In the genomic region with DNA sequence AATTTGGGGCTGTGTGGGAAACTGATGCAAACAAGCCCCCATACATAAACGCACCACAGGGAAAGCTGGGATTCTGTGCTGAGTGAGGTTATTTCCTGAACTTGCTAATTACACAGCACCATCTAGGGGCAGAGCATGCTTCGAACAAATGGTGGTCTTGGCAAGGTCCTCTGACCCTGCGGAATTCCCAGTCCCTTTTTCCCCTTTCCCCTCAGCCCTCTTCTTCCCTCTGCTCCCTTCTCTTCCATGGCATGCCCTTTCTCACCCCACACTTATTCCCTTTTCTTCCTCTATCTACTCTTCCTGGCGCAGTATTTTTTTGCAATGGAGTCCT, we compare ENCODE assay signal across 8 cellular contexts.
DNase-seq lines count a peak whose midpoint lies in the region; ATAC-seq, FAIRE-seq and TF ChIP-seq lines count a peak whose summit lies in the region.

No MANE protein-coding gene starts in this region.

- H3K4me1 Mint-ChIP-seq in activated T-cell treated with anti-CD3 and anti-CD28 coated beads, Interleukin-2, amount 50 U/mL, for 72 hours (ENCODE audit: low read depth), result no peaks in the 10 kb centered on the region
- no peaks in the 10 kb centered on the region for H3K4me1 Mint-ChIP-seq in activated CD4-positive, alpha-beta T cell treated with anti-CD3 and anti-CD28 coated beads, Interleukin-2, amount 10 ng/mL, durations not matched to agents 24 days and 14 days

- no peaks in the 10 kb centered on the region for H3K4me1 ChIP-seq in DOHH2 (ENCODE audit: control insufficient read depth, low read length)
- H3K4me1 ChIP-seq in lower lobe of right lung, result no peaks in the 10 kb centered on the region

- H3K36me3 ChIP-seq in DOHH2 (ENCODE audit: control insufficient read depth, low read length), result no peaks in the 10 kb centered on the region
- no peaks in the 10 kb centered on the region for H3K36me3 ChIP-seq in bronchial epithelial cell (ENCODE audit: control insufficient read depth, insufficient read depth, low read length)
- H3K36me3 ChIP-seq in lower lobe of right lung, result no peaks in the 10 kb centered on the region

- peak; percentile 13 for FAIRE-seq in bronchial epithelial cell (lab: Jason Lieb, UNC)

- H3K9me3 Mint-ChIP-seq in activated T-cell treated with anti-CD3 and anti-CD28 coated beads, Interleukin-2, amount 50 U/mL, for 72 hours, result no peaks in the 10 kb centered on the region
- no peaks in the 10 kb centered on the region for H3K9me3 Mint-ChIP-seq in activated CD4-positive, alpha-beta T cell treated with anti-CD3 and anti-CD28 coated beads, Interleukin-2, amount 10 ng/mL, durations not matched to agents 24 days and 14 days

- peaks cover 7% of the 10 kb centered on the region for H3K27me3 ChIP-seq in DOHH2 (ENCODE audit: control insufficient read depth, low read length)
- no peaks in the 10 kb centered on the region for H3K27me3 ChIP-seq in bronchial epithelial cell (ENCODE audit: control insufficient read depth, insufficient read depth, low read length)
- no peaks in the 10 kb centered on the region for H3K27me3 ChIP-seq in lower lobe of right lung (ENCODE audit: low read depth)

- no peaks in the 10 kb centered on the region for H4K20me1 ChIP-seq in DOHH2 (ENCODE audit: control insufficient read depth, insufficient read depth, low read depth, low read length)

- H3K36me3 Mint-ChIP-seq in activated T-cell treated with anti-CD3 and anti-CD28 coated beads, Interleukin-2, amount 50 U/mL, for 72 hours (ENCODE audit: insufficient read depth in 2 of 2), result no peaks in the 10 kb centered on the region
- H3K36me3 Mint-ChIP-seq in activated CD4-positive, alpha-beta T cell treated with anti-CD3 and anti-CD28 coated beads, Interleukin-2, amount 10 ng/mL, durations not matched to agents 24 days and 14 days (ENCODE audit: low read depth), result no peaks in the 10 kb centered on the region

- H3K27ac Mint-ChIP-seq in activated T-cell treated with anti-CD3 and anti-CD28 coated beads, Interleukin-2, amount 50 U/mL, for 72 hours, result no peak overlapping the region
- no peak overlapping the region for H3K27ac Mint-ChIP-seq in activated CD4-positive, alpha-beta T cell treated with anti-CD3 and anti-CD28 coated beads, Interleukin-2, amount 10 ng/mL, durations not matched to agents 24 days and 14 days

- H3K27me3 Mint-ChIP-seq in activated T-cell treated with anti-CD3 and anti-CD28 coated beads, Interleukin-2, amount 50 U/mL, for 72 hours (ENCODE audit: low read depth), result peaks cover 14% of the 10 kb centered on the region
- peaks cover 6% of the 10 kb centered on the region for H3K27me3 Mint-ChIP-seq in activated CD4-positive, alpha-beta T cell treated with anti-CD3 and anti-CD28 coated beads, Interleukin-2, amount 10 ng/mL, durations not matched to agents 24 days and 14 days

- H3K4me3 ChIP-seq in DOHH2 (ENCODE audit: low read length) (no peak overlapping the region), bronchial epithelial cell (ENCODE audit: low read depth, low read length) (no peak overlapping the region), lower lobe of right lung (no peak overlapping the region)

- H3K27ac ChIP-seq in DOHH2 (ENCODE audit: low read depth, low read length) (no peak overlapping the region), lower lobe of right lung (no peak overlapping the region)

- H3K4me2 ChIP-seq in DOHH2 (ENCODE audit: low read length), result no peak overlapping the region

- intact Hi-C loops in lower lobe of right lung (cut with DNase I), result no loop called here
- intact Hi-C loops in activated CD4-positive, alpha-beta T cell treated with anti-CD3 and anti-CD28 coated beads, Interleukin-2, amount 10 ng/mL, durations not matched to agents 24 days and 14 days (cut with micrococcal nuclease), result no loop called here

- no peaks in the 10 kb centered on the region for H3K9me2 ChIP-seq in DOHH2 (replicated peaks; ENCODE audit: control insufficient read depth, low read length)

- DNase-seq in NCI-H146 (lab: John Stamatoyannopoulos, UW), result peak; percentile 19
- DNase-seq in bronchial epithelial cell (ENCODE audit: low read depth), result peak; percentile 54
- no peak for DNase-seq in lower lobe of right lung
- no peak for DNase-seq in GM20000 (ENCODE audit: low spot score)
- no peak for DNase-seq in activated T-cell treated with anti-CD3 and anti-CD28 coated beads, Interleukin-2, amount 50 U/mL, for 72 hours
- no peak for DNase-seq in activated CD4-positive, alpha-beta T cell treated with anti-CD3 and anti-CD28 coated beads, Interleukin-2, amount 10 ng/mL, durations not matched to agents 24 days and 14 days

- TF ChIP-seq CTCF in DOHH2 (IDR thresholded peaks at IDR 0.05; ENCODE audit: low read depth, low read length, poor library complexity, severe bottlenecking) (peak; percentile 23), bronchial epithelial cell (IDR thresholded peaks at IDR 0.05; ENCODE audit: insufficient read depth, low read length, severe bottlenecking) (peak; percentile 66), lower lobe of right lung (IDR thresholded peaks at IDR 0.05) (peak; percentile 23), GM20000 (IDR thresholded peaks at IDR 0.05; ENCODE audit: extremely low read depth, missing control alignments) (no peak)

- H3K79me2 ChIP-seq in DOHH2 (ENCODE audit: control insufficient read depth, low read length), result no peaks in the 10 kb centered on the region

- no peaks in the 10 kb centered on the region for H3F3A ChIP-seq in DOHH2 (ENCODE audit: control insufficient read depth, insufficient read depth)

- no peaks in the 10 kb centered on the region for H3K9me3 ChIP-seq in DOHH2 (ENCODE audit: control insufficient read depth, insufficient read depth, low read length)
- no peaks in the 10 kb centered on the region for H3K9me3 ChIP-seq in lower lobe of right lung

- no peak overlapping the region for H3K4me3 Mint-ChIP-seq in activated T-cell treated with anti-CD3 and anti-CD28 coated beads, Interleukin-2, amount 50 U/mL, for 72 hours
- no peak overlapping the region for H3K4me3 Mint-ChIP-seq in activated CD4-positive, alpha-beta T cell treated with anti-CD3 and anti-CD28 coated beads, Interleukin-2, amount 10 ng/mL, durations not matched to agents 24 days and 14 days

- no peak for ATAC-seq in lower lobe of right lung
- no peak for ATAC-seq in activated T-cell treated with anti-CD3 and anti-CD28 coated beads, Interleukin-2, amount 50 U/mL, for 72 hours (replicated peaks in 1 of 2)
- ATAC-seq in GM18502 (IDR thresholded peaks at IDR 0.05; ENCODE audit: poor library complexity, unreplicated experiment), result no peak

Comparison
In these comparisons a context has a peak if more than half of its experiments do, and no peak if none do; other contexts are left out.
1. DNase-seq: peak in NCI-H146 (single experiment) and bronchial epithelial cell (single experiment); none in lower lobe of right lung (single experiment), GM20000 (single experiment), activated T-cell treated with anti-CD3 and anti-CD28 coated beads, Interleukin-2, amount 50 U/mL, for 72 hours (0 of 2) and activated CD4-positive, alpha-beta T cell treated with anti-CD3 and anti-CD28 coated beads, Interleukin-2, amount 10 ng/mL, durations not matched to agents 24 days and 14 days (single experiment).